1 cellular context compared by ENCODE assay signal in genomic region chr6:155782320-155782730, GRCh38.
TF ChIP-seq lines count a peak whose summit lies in the region.

No MANE protein-coding gene starts in this region.

TF ChIP-seq in GM23338, 12 proteins besides CTCF, POLR2A, EP300 and RAD21 (continued from another document):
- TF ChIP-seq REST (IDR thresholded peaks at IDR 0.05; ENCODE audit: unreplicated experiment) (no peak), EZH2 (IDR thresholded peaks at IDR 0.05; ENCODE audit: low read depth, unreplicated experiment) (no peak)
